8 cellular contexts compared by ENCODE assay signal in the genomic region with DNA sequence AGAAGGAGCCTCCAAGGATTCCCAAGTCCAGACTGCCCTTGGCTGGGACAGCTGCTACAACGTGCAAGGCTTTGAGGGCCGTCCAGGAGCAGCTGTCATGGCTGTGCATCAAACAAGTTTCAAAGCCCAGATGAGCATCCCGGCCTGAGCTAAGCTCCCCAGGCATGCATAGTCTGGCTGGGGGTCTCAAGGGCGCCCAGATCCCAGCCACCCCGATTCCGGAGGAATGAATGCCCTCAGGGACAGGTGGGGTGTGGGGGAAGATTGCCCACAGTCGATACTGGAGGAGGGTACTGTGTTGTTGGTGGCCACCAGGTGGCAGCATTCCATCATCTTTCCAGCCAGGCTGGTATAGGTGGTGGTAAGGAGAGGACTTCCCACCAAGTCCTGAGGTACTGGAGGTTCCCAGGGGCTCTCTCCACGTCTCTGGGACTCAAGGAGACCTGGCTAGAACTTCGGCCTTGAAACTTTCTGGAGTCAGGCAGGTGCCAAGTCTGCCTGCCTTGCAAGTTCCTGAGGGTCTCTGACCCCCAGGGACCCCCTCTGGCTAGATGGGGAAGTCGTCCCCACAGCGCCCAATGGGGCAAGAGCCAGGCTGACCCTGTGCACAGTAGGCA. TPM values are rescaled to one million over a fixed set of nuclear protein-coding genes. Genes with fewer than 3 reads are reported as not detected.
A peak's percentile ranks its signal among the peaks of the same experiment; 100 is the strongest.
DNase-seq lines count a peak whose midpoint lies in the region; ATAC-seq and TF ChIP-seq lines count a peak whose summit lies in the region.

No MANE protein-coding gene starts in this region.

- TF ChIP-seq CTCF in GM12875 (IDR thresholded peaks at IDR 0.05; ENCODE audit: borderline replicate concordance, insufficient read depth, low read depth, low read length): peak; percentile 80
- TF ChIP-seq CTCF in RWPE2 (IDR thresholded peaks at IDR 0.05; ENCODE audit: poor library complexity, severe bottlenecking): peak; percentile 82

- no peak overlapping the region for H3K27ac ChIP-seq in RWPE2 (ENCODE audit: poor library complexity, severe bottlenecking)

- intact Hi-C loops in posterior cingulate gyrus (cut with DNase I): loop anchor here (1.0 kb wide), 2 partner anchors 68 to 152 kb away; no protein-coding TSS in a partner anchor

- peaks cover 14% of the 10 kb centered on the region for H3K4me1 ChIP-seq in RWPE2 (ENCODE audit: insufficient read depth, poor library complexity, severe bottlenecking)

- H3K27me3 ChIP-seq in RWPE2 (ENCODE audit: insufficient read depth, poor library complexity, severe bottlenecking): no peaks in the 10 kb centered on the region

- peaks cover 26% of the 10 kb centered on the region for H3K36me3 ChIP-seq in RWPE2 (ENCODE audit: low read depth)

- H3K9me3 ChIP-seq in RWPE2 (ENCODE audit: severe bottlenecking): no peaks in the 10 kb centered on the region

- DNase-seq in A172 (ENCODE audit: low spot score) (peak; percentile 79), HuH-7 (ENCODE audit: low spot score) (peak; percentile 93), RWPE2 (ENCODE audit: low spot score) (no peak), glomerular endothelial cell (ENCODE audit: extremely low read depth, low read depth, low spot score) (peak; percentile 47), posterior cingulate gyrus (peak; percentile 61 to 97 (median 82)), ureter (ENCODE audit: low spot score) (peak; percentile 84)
- peak; percentile 58 for DNase-seq in activated gamma-delta T cell treated with anti-CD3 and anti-CD28 coated beads, Interleukin-2, amount 50 U/mL, for 16 hours (ENCODE audit: low read depth)

- peak; percentile 82 for ATAC-seq in RWPE2 (ENCODE audit: low read depth)

- H3K4me3 ChIP-seq in GM12875 (ENCODE audit: low read depth, low read length) (no peak overlapping the region), RWPE2 (ENCODE audit: severe bottlenecking) (no peak overlapping the region)

RNA-seq across cellular contexts. Expression of a gene that starts 32.8 kb away (rescaled TPM):
- total RNA-seq in A172 (2014; rRNA removed; shearing (Covaris generic)): 53.7 and 79.1 TPM in 2 replicates
- total RNA-seq in glomerular endothelial cell (63.9 and 151 TPM in 2 replicates), ureter (220 TPM)

RNA-seq across cellular contexts. Expression of a gene that starts 33.6 kb away (rescaled TPM):
- 3.5 and 11.1 TPM in 2 replicates for total RNA-seq in A172 (2014; rRNA removed; shearing (Covaris generic))
- total RNA-seq in glomerular endothelial cell (95.6 and 106 TPM in 2 replicates), ureter (132 TPM)
